8 cellular contexts compared by ENCODE assay signal in the genomic region with DNA sequence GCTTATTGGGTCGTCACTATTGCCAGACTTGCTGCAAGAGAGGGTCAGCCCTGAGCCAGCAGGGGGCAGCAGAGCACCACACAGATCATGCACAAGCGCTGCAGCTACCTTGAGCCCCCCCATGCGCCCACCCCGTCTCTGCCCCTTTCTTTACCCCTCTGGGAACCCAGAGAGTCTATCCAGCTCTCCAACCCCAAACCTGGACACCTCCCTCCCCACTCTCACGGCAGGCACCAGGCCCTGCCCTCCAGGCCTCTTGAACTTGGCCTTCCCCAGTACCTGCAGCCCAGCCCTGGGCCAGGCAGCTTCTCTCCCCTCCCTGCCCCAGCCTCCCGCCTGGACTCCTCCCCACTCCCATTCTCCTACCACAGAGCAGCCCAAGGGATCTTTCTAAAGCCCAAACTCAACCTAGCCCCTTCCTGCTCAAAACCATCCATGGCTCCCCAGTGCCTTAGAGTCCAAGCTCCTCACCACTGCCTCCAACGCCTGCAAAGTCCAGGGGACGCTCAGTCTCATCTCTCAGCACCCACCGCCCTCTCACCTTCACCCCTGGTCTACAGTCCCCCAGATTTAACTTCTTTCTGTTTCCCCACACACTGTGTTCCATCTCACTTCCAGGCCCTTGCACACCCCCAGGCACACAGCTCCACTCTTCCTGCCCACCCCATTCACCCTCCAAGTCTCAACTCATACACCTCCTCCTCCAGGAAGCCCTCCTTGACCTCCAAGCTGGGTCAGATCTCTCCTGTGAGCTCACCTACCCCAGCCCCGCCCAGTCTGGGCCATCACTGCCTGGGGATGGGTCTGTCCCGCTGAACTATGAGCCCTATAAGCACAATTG. TPM values are rescaled to one million over a fixed set of nuclear protein-coding genes. Genes with fewer than 3 reads are reported as not detected.
DNase-seq lines count a peak whose midpoint lies in the region; ATAC-seq, FAIRE-seq and TF ChIP-seq lines count a peak whose summit lies in the region.

No MANE protein-coding gene starts in this region.

- no peak overlapping the region for H3K27ac Mint-ChIP-seq in activated CD8-positive, alpha-beta T cell treated with anti-CD3 and anti-CD28 coated beads for 36 hours
- H3K27ac Mint-ChIP-seq in mesothelial cell of epicardium, result no peak overlapping the region

- POLR2A ChIA-PET in activated CD8-positive, alpha-beta T cell treated with anti-CD3 and anti-CD28 coated beads for 36 hours (lab: Charles Lee), result interaction anchor here (1.0 to 1.3 kb wide), 4 partner anchors 35 to 130 kb away, joined by 3 to 6 read pairs (median 3); no protein-coding TSS in a partner anchor

- ATAC-seq in activated CD8-positive, alpha-beta T cell treated with anti-CD3 and anti-CD28 coated beads for 36 hours, result peak; percentile 46
- ATAC-seq in GM18909 (IDR thresholded peaks at IDR 0.05; ENCODE audit: poor library complexity, unreplicated experiment), result no peak

- intact Hi-C loops in activated CD8-positive, alpha-beta T cell treated with anti-CD3 and anti-CD28 coated beads for 36 hours (cut with micrococcal nuclease), result loop anchor here (2.0 kb wide), 1 partner anchor 81 kb away; no protein-coding TSS in a partner anchor

- H3K36me3 Mint-ChIP-seq in activated CD8-positive, alpha-beta T cell treated with anti-CD3 and anti-CD28 coated beads for 36 hours (ENCODE audit: low read depth), result no peaks in the 10 kb centered on the region
- no peaks in the 10 kb centered on the region for H3K36me3 Mint-ChIP-seq in mesothelial cell of epicardium

- peak; percentile 91 for TF ChIP-seq CTCF in activated CD8-positive, alpha-beta T cell treated with anti-CD3 and anti-CD28 coated beads for 36 hours (IDR thresholded peaks at IDR 0.05)
- TF ChIP-seq CTCF in mesothelial cell of epicardium (IDR thresholded peaks at IDR 0.05; ENCODE audit: unreplicated experiment), result peak; percentile 89

- CTCF ChIA-PET in activated CD8-positive, alpha-beta T cell treated with anti-CD3 and anti-CD28 coated beads for 36 hours (lab: Charles Lee), result interaction anchor here (0.5 to 5.9 kb wide), 18 partner anchors 9 to 575 kb away, joined by 3 to 93 read pairs (median 4); no protein-coding TSS in a partner anchor

- H3K4me1 Mint-ChIP-seq in activated CD8-positive, alpha-beta T cell treated with anti-CD3 and anti-CD28 coated beads for 36 hours (ENCODE audit: low read depth), result peaks cover 41% of the 10 kb centered on the region
- H3K4me1 Mint-ChIP-seq in mesothelial cell of epicardium, result peaks cover 7% of the 10 kb centered on the region

- H3K4me3 Mint-ChIP-seq in activated CD8-positive, alpha-beta T cell treated with anti-CD3 and anti-CD28 coated beads for 36 hours, result no peak overlapping the region
- peak overlapping the region; percentile 10 for H3K4me3 Mint-ChIP-seq in mesothelial cell of epicardium

- peak; percentile 69 for DNase-seq in AG08395 (ENCODE audit: low spot score)
- peak; percentile 53 for DNase-seq in GM19239 (ENCODE audit: insufficient read length, low spot score)
- DNase-seq in NCI-H69 (lab: John Stamatoyannopoulos, UW), result peak; percentile 65
- DNase-seq in activated CD8-positive, alpha-beta T cell treated with anti-CD3 and anti-CD28 coated beads for 36 hours, result peak; percentile 90
- peak; percentile 72 for DNase-seq in effector CD8-positive, alpha-beta T cell (lab: John Stamatoyannopoulos, UW)
- DNase-seq in mesothelial cell of epicardium (ENCODE audit: low spot score in 2 of 2, unreplicated experiment in 2 of 2), result peak; percentile 71 to 87
- DNase-seq in stimulated activated CD8-positive, alpha-beta memory T cell treated with anti-CD3 and anti-CD28 coated beads, Interleukin-2, amount 100 ng/mL, for 48 hours (ENCODE audit: low read depth in 2 of 2), result peak; percentile 73 to 83

- peaks cover 21% of the 10 kb centered on the region for H3K27me3 Mint-ChIP-seq in activated CD8-positive, alpha-beta T cell treated with anti-CD3 and anti-CD28 coated beads for 36 hours
- peaks cover 1% of the 10 kb centered on the region for H3K27me3 Mint-ChIP-seq in mesothelial cell of epicardium (ENCODE audit: low read depth)

- H3K9me3 Mint-ChIP-seq in activated CD8-positive, alpha-beta T cell treated with anti-CD3 and anti-CD28 coated beads for 36 hours, result no peaks in the 10 kb centered on the region
- H3K9me3 Mint-ChIP-seq in mesothelial cell of epicardium, result no peaks in the 10 kb centered on the region

- peak; percentile 8 for FAIRE-seq in GM19239 (lab: Jason Lieb, UNC)

RNA-seq across cellular contexts. Expression of gene CEACAM16, which starts 9.4 kb away (rescaled TPM):
- total RNA-seq in activated CD8-positive, alpha-beta T cell treated with anti-CD3 and anti-CD28 coated beads for 36 hours, result not detected
- not detected in 3 replicates for total RNA-seq in mesothelial cell of epicardium

RNA-seq across cellular contexts. Expression of gene CEACAM19, which starts 18.2 kb away (rescaled TPM):
- 1 to 10 TPM in 1 of 2 experiments, under 1 TPM in 1; 0.63 to 1.3 TPM for total RNA-seq in activated CD8-positive, alpha-beta T cell treated with anti-CD3 and anti-CD28 coated beads for 36 hours
- 10.2 to 11.2 TPM (median 11.0 TPM) in 3 replicates for total RNA-seq in mesothelial cell of epicardium

RNA-seq across cellular contexts. Expression of gene PVR, which starts 45.8 kb away (rescaled TPM):
- 1 to 10 TPM; 7.4 to 8.3 TPM for total RNA-seq in activated CD8-positive, alpha-beta T cell treated with anti-CD3 and anti-CD28 coated beads for 36 hours
- 26.8 to 29.1 TPM (median 28.5 TPM) in 3 replicates for total RNA-seq in mesothelial cell of epicardium

RNA-seq across cellular contexts. Expression of gene BCL3, which starts 59.0 kb away (rescaled TPM):
- 10 to 100 TPM; 22.8 to 27.7 TPM for total RNA-seq in activated CD8-positive, alpha-beta T cell treated with anti-CD3 and anti-CD28 coated beads for 36 hours
- 14.9 to 21.5 TPM (median 20.1 TPM) in 3 replicates for total RNA-seq in mesothelial cell of epicardium
